In genomic region chr3:141425523-141426233, GRCh38 we compare ENCODE assay signal across 11 cellular contexts. TPM values are rescaled to one million over a fixed set of nuclear protein-coding genes. Genes with fewer than 3 reads are reported as not detected.
DNase-seq lines count a peak whose midpoint lies in the region; ATAC-seq and TF ChIP-seq lines count a peak whose summit lies in the region.
"Had no signal": no experiment of that assay in that cellular context is flagged by ENCODE, and none has a peak within 500 bp of the region (broad histone marks: within the 10 kb centered on the region; RNA-seq: fewer than 3 reads in every experiment).

No MANE protein-coding gene starts in this region.

- H3K9me3 Mint-ChIP-seq in mesothelial cell of epicardium = no peaks in the 10 kb centered on the region
- H3K9me3 Mint-ChIP-seq: activated T-cell treated with anti-CD3 and anti-CD28 coated beads, Interleukin-2, amount 50 U/mL, for 4 hours had no signal

- H3K27me3 ChIP-seq in heart left ventricle (no peaks in the 10 kb centered on the region), upper lobe of right lung (no peaks in the 10 kb centered on the region)
- H3K27me3 ChIP-seq: BLaER1 treated with 17β-estradiol and CSF1 and Interleukin-3, amounts not matched to agents 10 nM and 100 nM had no signal

- no peak overlapping the region for H3K4me3 Mint-ChIP-seq in mesothelial cell of epicardium
- H3K4me3 Mint-ChIP-seq: activated T-cell treated with anti-CD3 and anti-CD28 coated beads, Interleukin-2, amount 50 U/mL, for 4 hours had no signal

- H3K27me3 Mint-ChIP-seq in mesothelial cell of epicardium (ENCODE audit: low read depth) = no peaks in the 10 kb centered on the region

- H3K27ac ChIP-seq in heart left ventricle = peak overlapping the region in 11 of 12 donors; percentile 62 to 87 (median 80)
- H3K27ac ChIP-seq in caudate nucleus (ENCODE audit: low read depth, low read length) = peak overlapping the region; percentile 32
- peak overlapping the region; percentile 81 for H3K27ac ChIP-seq in upper lobe of right lung

- H3K36me3 Mint-ChIP-seq in mesothelial cell of epicardium = peaks cover 13% of the 10 kb centered on the region

- WGBS in heart left ventricle, 4 donors = 59 to 69% (median 65%) methylated on average over 6 of the region's 6 CpGs

- H3K36me3 ChIP-seq in heart left ventricle = peaks cover 0 to 54% (median 10%) of the 10 kb centered on the region in 9 donors
- H3K36me3 ChIP-seq in upper lobe of right lung = peaks cover 23% of the 10 kb centered on the region
- H3K36me3 ChIP-seq: BLaER1 treated with 17β-estradiol and CSF1 and Interleukin-3, amounts not matched to agents 10 nM and 100 nM had no signal

- H3K27ac Mint-ChIP-seq in mesothelial cell of epicardium = peak overlapping the region; percentile 86

- TF ChIP-seq CTCF in heart left ventricle (IDR thresholded peaks at IDR 0.05) = no peak
- TF ChIP-seq CTCF in mesothelial cell of epicardium (IDR thresholded peaks at IDR 0.05; ENCODE audit: unreplicated experiment) = no peak
- TF ChIP-seq CTCF in upper lobe of right lung (IDR thresholded peaks at IDR 0.05) = no peak

- intact Hi-C loops in heart left ventricle (cut with DNase I) = loop anchor here in 2 of 10 donors (2.0 kb wide), 2 partner anchors 13 to 15 kb away; no protein-coding TSS in a partner anchor
- intact Hi-C loops in cardiac septum (cut with DNase I) = no loop called here
- intact Hi-C loops in upper lobe of right lung (cut with DNase I) = no loop called here

- H3K4me3 ChIP-seq in heart left ventricle (no peak overlapping the region), upper lobe of right lung (no peak overlapping the region)
- H3K4me3 ChIP-seq: BLaER1 treated with 17β-estradiol and CSF1 and Interleukin-3, amounts not matched to agents 10 nM and 100 nM had no signal

- H3K4me1 ChIP-seq in heart left ventricle (peaks cover 9 to 99% (median 70%) of the 10 kb centered on the region in 12 donors), upper lobe of right lung (peaks cover 52% of the 10 kb centered on the region)

- TF ChIP-seq POLR2A in heart left ventricle (IDR thresholded peaks at IDR 0.05) = no peak

- ATAC-seq in heart left ventricle (no peak), upper lobe of right lung (no peak), GM18861 (IDR thresholded peaks at IDR 0.05; ENCODE audit: unreplicated experiment) (no peak)

- DNase-seq in heart left ventricle = no peak
- DNase-seq in cardiac septum (ENCODE audit: low spot score) = no peak
- no peak for DNase-seq in caudate nucleus (lab: John Stamatoyannopoulos, UW)
- DNase-seq in mesothelial cell of epicardium (ENCODE audit: low spot score in 2 of 2, unreplicated experiment in 2 of 2) = peak in 1 of 2 experiments; percentile 26
- no peak for DNase-seq in upper lobe of right lung
- no peak for DNase-seq in NCI-H1417 (lab: John Stamatoyannopoulos, UW)
- DNase-seq in pons (ENCODE audit: low spot score) = no peak
- DNase-seq: activated T-cell treated with anti-CD3 and anti-CD28 coated beads, Interleukin-2, amount 50 U/mL, for 4 hours; NCI-H187 treated with DMSO at 0.1 percent for 48 hours had no signal

- H3K9me3 ChIP-seq in heart left ventricle = no peaks in the 10 kb centered on the region
- H3K9me3 ChIP-seq in upper lobe of right lung = no peaks in the 10 kb centered on the region
- H3K9me3 ChIP-seq: BLaER1 treated with 17β-estradiol and CSF1 and Interleukin-3, amounts not matched to agents 10 nM and 100 nM had no signal

- peaks cover 25% of the 10 kb centered on the region for H3K4me1 Mint-ChIP-seq in mesothelial cell of epicardium

RNA-seq across cellular contexts. Expression of gene ZBTB38, which starts 57.4 kb away (rescaled TPM):
- 100 to 1,000 TPM in 7 of 9 donors, 10 to 100 TPM in 2; 97.5 to 189 (median 128) TPM for total RNA-seq in heart left ventricle
- 10 to 100 TPM; 15.5 to 88.1 TPM for polyA plus RNA-seq in heart left ventricle
- total RNA-seq in cardiac septum = 119 TPM
- total RNA-seq in mesothelial cell of epicardium = 44.4 to 46.7 TPM (median 46.3 TPM) in 3 replicates
- total RNA-seq in upper lobe of right lung = 118 TPM
